9 cellular contexts compared by ENCODE assay signal in genomic region chr3:51675201-51675611, GRCh38. TPM values are rescaled to one million over a fixed set of nuclear protein-coding genes. Genes with fewer than 3 reads are reported as not detected.
DNase-seq lines count a peak whose midpoint lies in the region; ATAC-seq and TF ChIP-seq lines count a peak whose summit lies in the region.
"Had no signal": no experiment of that assay in that cellular context is flagged by ENCODE, and none has a peak within 500 bp of the region (broad histone marks: within the 10 kb centered on the region; RNA-seq: fewer than 3 reads in every experiment).

No MANE protein-coding gene starts in this region.

- H3K27ac ChIP-seq in left lung, result no peak overlapping the region

- H3K9ac ChIP-seq in Loucy (ENCODE audit: low read depth, low read length, poor library complexity, severe bottlenecking), result peak overlapping the region; percentile 34

- peak; percentile 44 for ATAC-seq in left lung

- peak overlapping the region; percentile 53 for H3K4me2 ChIP-seq in Loucy (ENCODE audit: low read depth, low read length, poor library complexity, severe bottlenecking)

- H3K27me3 ChIP-seq in Loucy (ENCODE audit: insufficient read depth, low read length, poor library complexity, severe bottlenecking) (no peaks in the 10 kb centered on the region), left lung (no peaks in the 10 kb centered on the region)

- no peaks in the 10 kb centered on the region for H3F3A ChIP-seq in Loucy (ENCODE audit: low read depth)

- intact Hi-C loops in left lung (cut with DNase I), result no loop called here

- H3K9me3 ChIP-seq in Loucy (ENCODE audit: insufficient read depth, low read depth, low read length) (no peaks in the 10 kb centered on the region), left lung (no peaks in the 10 kb centered on the region)

- TF ChIP-seq CTCF in Loucy (conservative IDR thresholded peaks at IDR 0.05; ENCODE audit: low read length) (no peak), left lung (IDR thresholded peaks at IDR 0.05) (no peak)

- H3K36me3 ChIP-seq in Loucy (ENCODE audit: insufficient read depth, low read length) (no peaks in the 10 kb centered on the region), left lung (peaks cover 0 to 39% of the 10 kb centered on the region in 2 donors)

- DNase-seq in AG08396 (ENCODE audit: low spot score) (peak; percentile 63), amniotic epithelial cell (ENCODE audit: low read depth) (peak; percentile 55), left lung (peak in 1 of 2 donors; percentile 63), islet precursor cell (no peak), HK-2 (ENCODE audit: unreplicated experiment) (no peak), LoVo (ENCODE audit: low spot score) (no peak), SW480 (ENCODE audit: low spot score) (no peak)
- DNase-seq: NCI-H1105 treated with DMSO at 0.1 percent for 48 hours had no signal

- H3K4me3 ChIP-seq in Loucy (ENCODE audit: low read length, poor library complexity, severe bottlenecking) (no peak overlapping the region), left lung (no peak overlapping the region)

- no peaks in the 10 kb centered on the region for H3K9me2 ChIP-seq in Loucy (replicated peaks; ENCODE audit: low read depth, low read length)

- peaks cover 15% of the 10 kb centered on the region for H4K20me1 ChIP-seq in Loucy (ENCODE audit: insufficient read depth, low read length, poor library complexity, severe bottlenecking)

- H2AFZ ChIP-seq in Loucy (ENCODE audit: low read length), result no peak overlapping the region

- H3K79me2 ChIP-seq in Loucy (ENCODE audit: insufficient read depth, low read length), result peaks cover 73% of the 10 kb centered on the region

- H3K4me1 ChIP-seq in Loucy (ENCODE audit: insufficient read depth, low read length, poor library complexity, severe bottlenecking) (peaks cover 68% of the 10 kb centered on the region), left lung (peaks cover 5 to 41% of the 10 kb centered on the region in 2 donors)

RNA-seq across cellular contexts. Expression of gene TEX264, which starts 4.2 kb away (rescaled TPM):
- 10 to 100 TPM; 48.7 to 50.4 TPM for total RNA-seq in left lung

RNA-seq across cellular contexts. Expression of gene GRM2, which starts 31.7 kb away (rescaled TPM):
- total RNA-seq in left lung, result under 1 TPM; 0.21 to 0.61 TPM

Comparison
In these comparisons a context has a peak if more than half of its experiments do, and no peak if none do; other contexts are left out.
1. DNase-seq: peak in AG08396 (single experiment) and amniotic epithelial cell (single experiment); none in islet precursor cell (single experiment), HK-2 (single experiment), LoVo (single experiment) and SW480 (single experiment).